17 cellular contexts compared by ENCODE assay signal in the genomic region with DNA sequence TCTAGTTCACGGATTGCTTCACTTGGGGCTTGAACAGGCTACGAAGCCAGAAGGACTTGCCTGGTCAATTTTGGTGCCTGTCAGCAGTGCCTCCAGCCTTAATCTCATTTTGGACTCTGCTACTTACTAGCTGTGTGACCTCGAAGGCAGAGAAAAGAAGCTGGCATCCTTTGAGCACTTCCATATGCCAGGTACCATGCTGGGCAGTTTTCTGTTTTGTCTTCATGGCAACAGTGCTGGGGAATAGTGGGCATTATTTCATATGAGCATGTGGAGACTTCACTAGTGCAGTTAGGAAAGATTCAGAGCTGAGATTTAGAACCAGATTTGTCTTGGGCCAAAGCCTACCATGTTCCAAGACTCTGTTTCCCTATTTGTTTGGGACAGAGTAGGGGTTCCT.
DNase-seq lines count a peak whose midpoint lies in the region; TF ChIP-seq lines count a peak whose summit lies in the region.
"Had no signal": no experiment of that assay in that cellular context is flagged by ENCODE, and none has a peak within 500 bp of the region (broad histone marks: within the 10 kb centered on the region; RNA-seq: fewer than 3 reads in every experiment).

No MANE protein-coding gene starts in this region.

- no peak for TF ChIP-seq CTCF in GM10248 (IDR thresholded peaks at IDR 0.05; ENCODE audit: control extremely low read depth, extremely low read depth, low read depth, missing control alignments)
- no peak for TF ChIP-seq CTCF in HFFc6 (IDR thresholded peaks at IDR 0.05)

- no peaks in the 10 kb centered on the region for H3K36me3 Mint-ChIP-seq in HFFc6 (ENCODE audit: low read depth)
- H3K36me3 Mint-ChIP-seq: CD4-positive, CD25-positive, alpha-beta regulatory T cell; CD8-positive, alpha-beta T cell had no signal

- no peak overlapping the region for H3K4me3 Mint-ChIP-seq in HFFc6
- H3K4me3 Mint-ChIP-seq: B cell; CD4-positive, CD25-positive, alpha-beta regulatory T cell; CD8-positive, alpha-beta T cell had no signal

- peak; percentile 17 for DNase-seq in DMS 273 (lab: John Stamatoyannopoulos, UW; ENCODE audit: unreplicated experiment)
- DNase-seq in DMS 273 treated with DMSO at 0.1 percent for 48 hours (lab: John Stamatoyannopoulos, UW): no peak
- DNase-seq in G401 (ENCODE audit: low spot score): peak; percentile 96
- peak; percentile 96 for DNase-seq in cerebellar cortex (ENCODE audit: low spot score)
- peak; percentile 14 for DNase-seq in medulla oblongata (ENCODE audit: extremely low spot score)
- no peak for DNase-seq in GM10248 (ENCODE audit: extremely low spot score)
- no peak for DNase-seq in HFFc6
- DNase-seq in NCI-H774 (lab: John Stamatoyannopoulos, UW): no peak
- DNase-seq: Caco-2; CD4-positive, CD25-positive, alpha-beta regulatory T cell; CD8-positive, alpha-beta T cell; DMS53; DMS79 treated with DMSO at 0.1 percent for 48 hours; GM23248; H7; HCEC 1CT had no signal

- H3K27me3 Mint-ChIP-seq in HFFc6 (ENCODE audit: insufficient read depth): no peaks in the 10 kb centered on the region
- H3K27me3 Mint-ChIP-seq: B cell; CD4-positive, CD25-positive, alpha-beta regulatory T cell had no signal

- H3K9me3 Mint-ChIP-seq in HFFc6: no peaks in the 10 kb centered on the region

- POLR2A ChIA-PET in GM10248 (lab: Yijun Ruan, JAX): no interaction called here

- H3K4me1 Mint-ChIP-seq in HFFc6 (ENCODE audit: low read depth): peaks cover 16% of the 10 kb centered on the region; the same call in 1 of the 2 replicates
- H3K4me1 Mint-ChIP-seq: B cell; CD4-positive, CD25-positive, alpha-beta regulatory T cell had no signal

- in situ Hi-C loops in G401 (cut with HindIII; ENCODE audit: low sequenced_read_pairs): no loop called here

- CTCF ChIA-PET in GM10248 (lab: Yijun Ruan, JAX): interaction anchor here (1.6 kb wide), 1 partner anchor 8 kb away, joined by 3 read pairs; no protein-coding TSS in a partner anchor

- no peak overlapping the region for H3K27ac Mint-ChIP-seq in HFFc6
- H3K27ac Mint-ChIP-seq: B cell; CD4-positive, CD25-positive, alpha-beta regulatory T cell; CD8-positive, alpha-beta T cell had no signal

Comparison
In these comparisons a context has a peak if more than half of its experiments do, and no peak if none do; other contexts are left out.
1. DNase-seq: peak in DMS 273 (single experiment), G401 (single experiment), cerebellar cortex (single experiment) and medulla oblongata (single experiment); none in DMS 273 treated with DMSO at 0.1 percent for 48 hours (single experiment), GM10248 (single experiment), HFFc6 (single experiment) and NCI-H774 (single experiment).